Comparison of ENCODE assay signal across 8 cellular contexts in the genomic region with DNA sequence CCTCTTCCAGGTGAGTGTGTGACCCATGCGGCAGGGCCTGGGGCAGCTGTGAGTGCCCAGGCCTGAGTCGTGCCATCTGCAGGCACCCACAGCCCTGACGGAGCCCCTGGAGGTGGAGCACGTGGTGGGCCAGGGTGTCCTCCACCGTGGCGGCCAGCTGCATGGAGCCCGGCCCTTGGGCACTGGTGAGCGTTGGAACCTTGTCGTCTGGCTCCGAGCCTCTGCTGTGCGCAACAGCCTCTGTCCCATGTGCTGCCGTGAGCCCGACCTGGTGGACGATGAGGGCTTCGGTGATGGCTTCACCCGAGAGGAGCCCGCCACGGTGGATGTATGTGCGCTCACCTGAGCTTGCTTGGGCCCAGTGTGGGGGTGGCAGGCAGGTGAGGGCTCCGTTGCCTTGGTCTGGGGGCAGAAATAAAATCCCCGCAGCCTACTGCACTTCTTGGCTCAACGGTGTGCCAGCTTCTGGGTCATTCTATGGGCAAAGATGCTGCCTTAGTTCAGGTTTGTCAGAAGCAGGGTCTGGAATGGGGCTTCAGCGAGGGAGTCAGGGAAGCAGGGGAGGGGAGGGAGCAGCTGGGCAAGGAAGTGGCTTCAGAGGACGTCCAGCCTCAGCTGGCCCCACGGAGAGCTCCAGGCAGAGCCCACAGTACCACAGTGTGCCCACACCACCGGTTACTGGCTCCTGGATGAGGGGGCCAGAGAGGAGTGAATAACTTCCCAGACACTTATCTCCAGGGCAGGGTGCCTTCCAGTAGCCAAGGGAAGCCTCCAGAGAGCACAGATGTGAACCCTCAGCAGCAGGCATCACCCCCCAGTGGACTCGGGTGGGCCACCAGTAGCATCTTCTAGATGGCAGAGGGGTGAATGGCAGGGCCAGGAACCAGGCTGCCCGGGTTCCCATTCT. TPM values are rescaled to one million over a fixed set of nuclear protein-coding genes. Genes with fewer than 3 reads are reported as not detected.
DNase-seq lines count a peak whose midpoint lies in the region; ATAC-seq, FAIRE-seq and TF ChIP-seq lines count a peak whose summit lies in the region.

No MANE protein-coding gene starts in this region.

- TF ChIP-seq CTCF in heart left ventricle (IDR thresholded peaks at IDR 0.05) (no peak), K562 (IDR thresholded peaks at IDR 0.05 in 2 of 3, conservative IDR thresholded peaks at IDR 0.05 in 1 of 3; ENCODE audit: insufficient read depth in 2 of 3, low read depth in 1 of 3, low read length in 3 of 3) (no peak), vagina (IDR thresholded peaks at IDR 0.05) (no peak)

- TF ChIP-seq EP300 in K562 (IDR thresholded peaks at IDR 0.05; ENCODE audit: low read length): no peak

- H2BK15ac ChIP-seq in mesenchymal stem cell (ENCODE audit: low read depth, poor library complexity, severe bottlenecking): no peak overlapping the region

- H3K9me1 ChIP-seq in K562 (ENCODE audit: control insufficient read depth, insufficient read depth, low read length): no peaks in the 10 kb centered on the region

- H3K36me3 ChIP-seq in heart left ventricle: peaks cover 0 to 32% (median 8%) of the 10 kb centered on the region in 9 donors
- H3K36me3 ChIP-seq in K562 (ENCODE audit: control insufficient read depth, insufficient read depth, low read length): peaks cover 58% of the 10 kb centered on the region
- peaks cover 25 to 52% of the 10 kb centered on the region in 2 experiments for H3K36me3 ChIP-seq in mesenchymal stem cell (ENCODE audit: control insufficient read depth in 1 of 2, insufficient read depth in 2 of 2, low read depth in 1 of 2, low read length in 2 of 2)
- peaks cover 0 to 6% of the 10 kb centered on the region in 2 donors for H3K36me3 ChIP-seq in vagina

- no peaks in the 10 kb centered on the region for H3K9me3 ChIP-seq in heart left ventricle
- no peaks in the 10 kb centered on the region for H3K9me3 ChIP-seq in K562 (replicated peaks; ENCODE audit: control insufficient read depth, insufficient read depth, low read depth, low read length)
- H3K9me3 ChIP-seq in mesenchymal stem cell (ENCODE audit: control insufficient read depth, low read length): no peaks in the 10 kb centered on the region
- H3K9me3 ChIP-seq in vagina: no peaks in the 10 kb centered on the region

- peak overlapping the region; percentile 98 for H4K8ac ChIP-seq in mesenchymal stem cell (ENCODE audit: low read length)

- peak overlapping the region; percentile 9 to 76 for H2BK12ac ChIP-seq in mesenchymal stem cell (ENCODE audit: low read length in 2 of 2)

- peaks cover 5% of the 10 kb centered on the region; the same call in 1 of the 2 replicates for H4K20me1 ChIP-seq in K562 (replicated peaks; ENCODE audit: control insufficient read depth, insufficient read depth, low read length)

- intact Hi-C loops in heart left ventricle (cut with DNase I) (loop anchor here in 3 of 10 donors (2.0 to 5.0 kb wide), 3 partner anchors 172 to 253 kb away; a partner anchor contains a TSS), cardiac septum (cut with DNase I) (loop anchor here (5.0 kb wide), 1 partner anchor 253 kb away; a partner anchor contains a TSS), K562 (cut with micrococcal nuclease) (no loop called here), vagina (cut with DNase I) (no loop called here)

- peaks cover 58% of the 10 kb centered on the region for H3K79me2 ChIP-seq in K562 (ENCODE audit: control insufficient read depth, insufficient read depth, low read length)

- peak overlapping the region in 1 of 2 experiments; percentile 14 for H3K23ac ChIP-seq in mesenchymal stem cell (ENCODE audit: low read length in 2 of 2)

- H2AK5ac ChIP-seq in mesenchymal stem cell (ENCODE audit: low read length, severe bottlenecking): peak overlapping the region; percentile 72

- peak overlapping the region in 1 of 2 experiments; percentile 38 for H3K14ac ChIP-seq in mesenchymal stem cell (ENCODE audit: low read length in 2 of 2)

- ATAC-seq in heart left ventricle (no peak), K562 (no peak)

- H3K4me3 ChIP-seq in heart left ventricle: peak overlapping the region in 11 of 12 donors; percentile 85 to 100 (median 98)
- peak overlapping the region; percentile 88 for H3K4me3 ChIP-seq in K562
- peak overlapping the region; percentile 17 to 98 for H3K4me3 ChIP-seq in mesenchymal stem cell (ENCODE audit: insufficient read depth in 1 of 2, low read depth in 1 of 2, low read length in 2 of 2)
- H3K4me3 ChIP-seq in vagina: peak overlapping the region; percentile 81 to 93

- peak overlapping the region; percentile 80 for H3K4me2 ChIP-seq in K562 (ENCODE audit: insufficient read depth, low read length)
- H3K4me2 ChIP-seq in mesenchymal stem cell (ENCODE audit: low read length, poor library complexity, severe bottlenecking): peak overlapping the region; percentile 51

- H2BK120ac ChIP-seq in mesenchymal stem cell (ENCODE audit: low read depth, low read length): peak overlapping the region; percentile 39

- POLR2A ChIA-PET in K562 (lab: Yijun Ruan, JAX): interaction anchor here (0.6 to 1.1 kb wide), 5 partner anchors 9 to 270 kb away, joined by 3 to 5 read pairs (median 3); no protein-coding TSS in a partner anchor

- H2AFZ ChIP-seq in K562 (ENCODE audit: low read depth, low read length) (no peak overlapping the region), mesenchymal stem cell (ENCODE audit: low read depth, low read length) (no peak overlapping the region)

- 34 to 77% (median 71%) methylated on average over 7 to 28 of the region's 28 CpGs for WGBS in heart left ventricle, 4 donors
- 91% methylated on average over 27 of the region's 28 CpGs for WGBS in K562 (ENCODE audit: insufficient coverage, low coverage, missing lambda C conversion rate)
- 84% methylated on average over 28 of the region's 28 CpGs for WGBS in mesenchymal stem cell

- no peak for TF ChIP-seq RAD21 in K562 (CRISPR knock-in tag; conservative IDR thresholded peaks at IDR 0.05 in 1 of 2, IDR thresholded peaks at IDR 0.05 in 1 of 2)

- FAIRE-seq in K562 (lab: Jason Lieb, UNC): no peak

- in situ Hi-C loops in K562 (cut with MboI): no loop called here

- H3K18ac ChIP-seq in mesenchymal stem cell (ENCODE audit: low read depth in 1 of 2, low read length in 2 of 2): peak overlapping the region in 1 of 2 experiments; percentile 97

- H3K27me3 ChIP-seq in heart left ventricle (no peaks in the 10 kb centered on the region), K562 (ENCODE audit: control insufficient read depth in 2 of 2, insufficient read depth in 2 of 2, low read length in 2 of 2) (no peaks in the 10 kb centered on the region), mesenchymal stem cell (ENCODE audit: control insufficient read depth in 1 of 2, insufficient read depth in 1 of 2, low read length in 2 of 2) (no peaks in the 10 kb centered on the region), vagina (no peaks in the 10 kb centered on the region)

- CTCF ChIA-PET in K562 (lab: Yijun Ruan, JAX; ENCODE audit: low intra/inter-chr PET ratio): no interaction called here

- H2BK5ac ChIP-seq in mesenchymal stem cell (ENCODE audit: low read depth, low read length, poor library complexity, severe bottlenecking): no peak overlapping the region

- H3K27ac ChIP-seq in heart left ventricle (peak overlapping the region in 6 of 12 donors; percentile 91 to 97 (median 94)), K562 (ENCODE audit: extremely low read depth, low read depth, low read length) (peak overlapping the region; percentile 84; the same call in 2 of the 3 replicates), mesenchymal stem cell (ENCODE audit: low read length, poor library complexity, severe bottlenecking) (no peak overlapping the region), vagina (peak overlapping the region; percentile 83)

- H3K79me1 ChIP-seq in mesenchymal stem cell (replicated peaks; ENCODE audit: low read length, poor library complexity, severe bottlenecking): peaks cover 40% of the 10 kb centered on the region

- TF ChIP-seq POLR2A in heart left ventricle (IDR thresholded peaks at IDR 0.05) (no peak), K562 (conservative IDR thresholded peaks at IDR 0.05) (0 out of 2 replicates have a peak, but pooled peaks have one; percentile 2), vagina (IDR thresholded peaks at IDR 0.05) (no peak)

- H3K4ac ChIP-seq in mesenchymal stem cell (ENCODE audit: low read depth in 1 of 2, low read length in 2 of 2): peak overlapping the region; percentile 84 to 98

- DNase-seq in heart left ventricle (peak in 2 of 5 donors; percentile 9 to 31), cardiac septum (ENCODE audit: low spot score) (no peak), K562 (ENCODE audit: extremely low read depth in 1 of 4, low spot score in 3 of 4) (no peak), mesenchymal stem cell (no peak), vagina (ENCODE audit: extremely low spot score in 2 of 2) (no peak), germinal center (ENCODE audit: low spot score) (no peak), HPDE6-E6E7 (ENCODE audit: extremely low spot score) (no peak)
- no peak for DNase-seq in activated CD4-positive, alpha-beta T cell treated with anti-CD3 and anti-CD28 coated beads for 48 hours

- H4K91ac ChIP-seq in mesenchymal stem cell (ENCODE audit: low read length): peak overlapping the region; percentile 96

- BruUV-seq in K562 (replicated peaks; lab: Mats Ljungman, UMichigan): no TSS peak

- H3K9ac ChIP-seq in K562 (ENCODE audit: insufficient read depth in 1 of 2, low read depth in 2 of 2, low read length in 2 of 2): peak overlapping the region; percentile 89 to 99
- H3K9ac ChIP-seq in mesenchymal stem cell (ENCODE audit: low read length): peak overlapping the region; percentile 92

- H3K4me1 ChIP-seq in heart left ventricle (peaks cover 19 to 72% (median 59%) of the 10 kb centered on the region in 12 donors), K562 (replicated peaks in 1 of 2; ENCODE audit: control insufficient read depth in 2 of 2, insufficient read depth in 2 of 2, low read length in 2 of 2) (peaks cover 35 to 78% of the 10 kb centered on the region in 2 experiments), mesenchymal stem cell (ENCODE audit: control insufficient read depth, insufficient read depth, low read depth, low read length) (peaks cover 63% of the 10 kb centered on the region), vagina (peaks cover 80% of the 10 kb centered on the region)

RNA-seq across cellular contexts. Expression of a gene that starts 1.2 kb away (rescaled TPM):
- total RNA-seq in heart left ventricle: 100 to 1,000 TPM; 123 to 236 (median 140) TPM
- 100 to 1,000 TPM; 186 to 325 TPM for polyA plus RNA-seq in heart left ventricle
- total RNA-seq in cardiac septum: 139 TPM
- 69.3 and 160 TPM in 2 replicates for total RNA-seq in K562 (2011; cell fraction: chromatin; rRNA removed; ENCODE audit: low replicate concordance)
- total RNA-seq in K562 (2011; cell fraction: nucleolus; rRNA removed): 133 and 147 TPM in 2 replicates
- total RNA-seq in K562 (2011; cell fraction: nucleoplasm; rRNA removed): 86.5 and 106 TPM in 2 replicates
- total RNA-seq in K562 (2014; rRNA removed): 224 and 280 TPM in 2 replicates
- 78.1 and 91.2 TPM in 2 replicates for total RNA-seq in K562 (2014; rRNA removed; fragmentation: Illumina TruSeq; extraction: Trizol)
- total RNA-seq in K562 (2015; rRNA removed; fragmentation: Illumina TruSeq; extraction: Trizol): 171 and 180 TPM in 2 replicates
- 164 and 167 TPM in 2 replicates for total RNA-seq in K562 (2021)
- polyA plus RNA-seq in K562 (2011; rRNA removed): 128 and 132 TPM in 2 replicates
- polyA plus RNA-seq in K562 (2011; cell fraction: cytosol; rRNA removed): 110 and 136 TPM in 2 replicates
- polyA plus RNA-seq in K562 (2011; cell fraction: nucleus; rRNA removed): 328 and 373 TPM in 2 replicates
- polyA plus RNA-seq in K562 (2012): 163 and 245 TPM in 2 replicates
- polyA plus RNA-seq in K562 (2014; fragmentation: Illumina TruSeq; extraction: Trizol): 151 and 170 TPM in 2 replicates
- polyA plus RNA-seq in K562 (2014; fragmentation: Nextera tagmentation; extraction: Ambion mirVana): 1 to 10 TPM; 2.4 to 4.8 TPM
- polyA plus RNA-seq in K562 (2014; rRNA removed): 242 and 255 TPM in 2 replicates
- polyA minus RNA-seq in K562 (2011; rRNA and poly(A)+ RNA removed): 33.8 and 41.5 TPM in 2 replicates
- 34.7 and 36.8 TPM in 2 replicates for polyA minus RNA-seq in K562 (2011; cell fraction: cytosol; rRNA and poly(A)+ RNA removed)
- 21.8 and 31.0 TPM in 2 replicates for polyA minus RNA-seq in K562 (2011; cell fraction: nucleus; rRNA and poly(A)+ RNA removed)
- 142 TPM for polyA plus RNA-seq in mesenchymal stem cell (2013, experiment 1 of 2)
- 146 TPM for polyA plus RNA-seq in mesenchymal stem cell (2013, experiment 2 of 2)
- 147 TPM for total RNA-seq in vagina

RNA-seq across cellular contexts. Expression of a gene that starts 4.2 kb away (rescaled TPM):
- total RNA-seq in heart left ventricle: 10 to 100 TPM in 6 of 9 donors, 1 to 10 TPM in 3; 4.4 to 17.0 (median 12.7) TPM
- 10 to 100 TPM; 12.7 to 19.7 TPM for polyA plus RNA-seq in heart left ventricle
- 10.6 TPM for total RNA-seq in cardiac septum
- 71.5 and 173 TPM in 2 replicates for total RNA-seq in K562 (2011; cell fraction: chromatin; rRNA removed; ENCODE audit: low replicate concordance)
- total RNA-seq in K562 (2011; cell fraction: nucleolus; rRNA removed): 98.1 and 99.0 TPM in 2 replicates
- total RNA-seq in K562 (2011; cell fraction: nucleoplasm; rRNA removed): 61.3 and 107 TPM in 2 replicates
- 39.0 and 40.3 TPM in 2 replicates for total RNA-seq in K562 (2014; rRNA removed)
- 5.9 and 6.4 TPM in 2 replicates for total RNA-seq in K562 (2014; rRNA removed; fragmentation: Illumina TruSeq; extraction: Trizol)
- total RNA-seq in K562 (2015; rRNA removed; fragmentation: Illumina TruSeq; extraction: Trizol): 18.5 and 21.4 TPM in 2 replicates
- total RNA-seq in K562 (2021): 51.7 and 63.0 TPM in 2 replicates
- 27.6 and 38.3 TPM in 2 replicates for polyA plus RNA-seq in K562 (2011; rRNA removed)
- 40.5 and 99.8 TPM in 2 replicates for polyA plus RNA-seq in K562 (2011; cell fraction: cytosol; rRNA removed)
- 261 and 270 TPM in 2 replicates for polyA plus RNA-seq in K562 (2011; cell fraction: nucleus; rRNA removed)
- 24.6 and 74.9 TPM in 2 replicates for polyA plus RNA-seq in K562 (2012)
- polyA plus RNA-seq in K562 (2014; fragmentation: Illumina TruSeq; extraction: Trizol): 13.5 and 29.6 TPM in 2 replicates
- polyA plus RNA-seq in K562 (2014; fragmentation: Nextera tagmentation; extraction: Ambion mirVana): 1 to 10 TPM; 1.4 to 3.8 TPM
- polyA plus RNA-seq in K562 (2014; rRNA removed): 86.0 and 111 TPM in 2 replicates
- polyA minus RNA-seq in K562 (2011; rRNA and poly(A)+ RNA removed): 15.9 and 19.8 TPM in 2 replicates
- polyA minus RNA-seq in K562 (2011; cell fraction: cytosol; rRNA and poly(A)+ RNA removed): 16.9 and 19.2 TPM in 2 replicates
- 54.3 and 67.5 TPM in 2 replicates for polyA minus RNA-seq in K562 (2011; cell fraction: nucleus; rRNA and poly(A)+ RNA removed)
- 5.8 TPM for polyA plus RNA-seq in mesenchymal stem cell (2013, experiment 1 of 2)
- polyA plus RNA-seq in mesenchymal stem cell (2013, experiment 2 of 2): 6.2 TPM
- total RNA-seq in vagina: 26.0 TPM

RNA-seq across cellular contexts. Expression of a gene that starts 13.0 kb away (rescaled TPM):
- total RNA-seq in heart left ventricle: 1 to 10 TPM; 3.1 to 8.6 (median 4.7) TPM
- polyA plus RNA-seq in heart left ventricle: 1 to 10 TPM; 3.1 to 3.3 TPM
- 7.2 TPM for total RNA-seq in cardiac septum
- total RNA-seq in K562 (2011; cell fraction: chromatin; rRNA removed; ENCODE audit: low replicate concordance): 28.0 and 68.9 TPM in 2 replicates
- total RNA-seq in K562 (2011; cell fraction: nucleolus; rRNA removed): 41.1 and 52.0 TPM in 2 replicates
- 34.1 and 35.2 TPM in 2 replicates for total RNA-seq in K562 (2011; cell fraction: nucleoplasm; rRNA removed)
- 9.6 and 10.5 TPM in 2 replicates for total RNA-seq in K562 (2014; rRNA removed)
- total RNA-seq in K562 (2014; rRNA removed; fragmentation: Illumina TruSeq; extraction: Trizol): 3.9 and 4.3 TPM in 2 replicates
- 6.2 and 6.5 TPM in 2 replicates for total RNA-seq in K562 (2015; rRNA removed; fragmentation: Illumina TruSeq; extraction: Trizol)
- 12.0 and 12.6 TPM in 2 replicates for total RNA-seq in K562 (2021)
- 6.3 and 6.5 TPM in 2 replicates for polyA plus RNA-seq in K562 (2011; rRNA removed)
- polyA plus RNA-seq in K562 (2011; cell fraction: cytosol; rRNA removed): 5.8 and 12.1 TPM in 2 replicates
- polyA plus RNA-seq in K562 (2011; cell fraction: nucleus; rRNA removed): 10.8 and 22.9 TPM in 2 replicates
- 5.0 and 6.9 TPM in 2 replicates for polyA plus RNA-seq in K562 (2012)
- polyA plus RNA-seq in K562 (2014; fragmentation: Illumina TruSeq; extraction: Trizol): 4.2 and 5.7 TPM in 2 replicates
- under 1 TPM; 0.20 to 0.31 TPM for polyA plus RNA-seq in K562 (2014; fragmentation: Nextera tagmentation; extraction: Ambion mirVana)
- polyA plus RNA-seq in K562 (2014; rRNA removed): 7.6 and 7.9 TPM in 2 replicates
- polyA minus RNA-seq in K562 (2011; rRNA and poly(A)+ RNA removed): 8.5 and 9.6 TPM in 2 replicates
- polyA minus RNA-seq in K562 (2011; cell fraction: cytosol; rRNA and poly(A)+ RNA removed): 6.6 and 9.7 TPM in 2 replicates
- polyA minus RNA-seq in K562 (2011; cell fraction: nucleus; rRNA and poly(A)+ RNA removed): 13.3 and 14.7 TPM in 2 replicates
- 4.3 TPM for polyA plus RNA-seq in mesenchymal stem cell (2013, experiment 1 of 2)
- polyA plus RNA-seq in mesenchymal stem cell (2013, experiment 2 of 2): 4.2 TPM
- total RNA-seq in vagina: 4.2 TPM
